Comparison of ENCODE assay signal across 8 cellular contexts in genomic region chrX:154409222-154409871, GRCh38. TPM values are rescaled to one million over a fixed set of nuclear protein-coding genes. Genes with fewer than 3 reads are reported as not detected.
DNase-seq lines count a peak whose midpoint lies in the region; ATAC-seq and TF ChIP-seq lines count a peak whose summit lies in the region.

TSS of gene DNASE1L1 (minus strand) at chrX:154409254. CDS start at chrX:154405568, 3,686 bp downstream.

- no peaks in the 10 kb centered on the region for H3K36me3 ChIP-seq in BE2C
- H3K36me3 ChIP-seq in Peyer's patch = no peaks in the 10 kb centered on the region

- H3K27ac ChIP-seq in Peyer's patch = peak within 1 kb of the TSS; percentile 60 to 85 (median 76)
- peak within 1 kb of the TSS; percentile 40 for H3K27ac ChIP-seq in layer of hippocampus (ENCODE audit: low read depth, low read length)

- H3K36me3 Mint-ChIP-seq in stimulated activated naive CD8-positive, alpha-beta T cell treated with anti-CD3 and anti-CD28 coated beads, Interleukin-15, Interleukin-2, amounts not matched to agents 100 ng/mL and 50 ng/mL, for 24 hours (ENCODE audit: low read depth) = no peaks in the 10 kb centered on the region

- TF ChIP-seq CTCF in BE2C (IDR thresholded peaks at IDR 0.05; ENCODE audit: low read depth, low read length) (no peak), Peyer's patch (IDR thresholded peaks at IDR 0.05) (no peak)

- H3K27me3 Mint-ChIP-seq in stimulated activated naive CD8-positive, alpha-beta T cell treated with anti-CD3 and anti-CD28 coated beads, Interleukin-15, Interleukin-2, amounts not matched to agents 100 ng/mL and 50 ng/mL, for 24 hours = no peaks in the 10 kb centered on the region

- peaks cover 23% of the 10 kb centered on the region for H3K4me1 Mint-ChIP-seq in stimulated activated naive CD8-positive, alpha-beta T cell treated with anti-CD3 and anti-CD28 coated beads, Interleukin-15, Interleukin-2, amounts not matched to agents 100 ng/mL and 50 ng/mL, for 24 hours (ENCODE audit: low read depth)

- peak within 1 kb of the TSS; percentile 74 for H3K27ac Mint-ChIP-seq in stimulated activated naive CD8-positive, alpha-beta T cell treated with anti-CD3 and anti-CD28 coated beads, Interleukin-15, Interleukin-2, amounts not matched to agents 100 ng/mL and 50 ng/mL, for 24 hours

- no peaks in the 10 kb centered on the region for H3K9me3 Mint-ChIP-seq in stimulated activated naive CD8-positive, alpha-beta T cell treated with anti-CD3 and anti-CD28 coated beads, Interleukin-15, Interleukin-2, amounts not matched to agents 100 ng/mL and 50 ng/mL, for 24 hours

- H3K27me3 ChIP-seq in BE2C (no peaks in the 10 kb centered on the region), Peyer's patch (no peaks in the 10 kb centered on the region), layer of hippocampus (ENCODE audit: control insufficient read depth, insufficient read depth, low read length) (no peaks in the 10 kb centered on the region)

- no peaks in the 10 kb centered on the region; the same call in 1 of the 2 replicates for H3K4me1 ChIP-seq in BE2C
- H3K4me1 ChIP-seq in Peyer's patch = no peaks in the 10 kb centered on the region

- peak; percentile 46 for ATAC-seq in GM21390 (IDR thresholded peaks at IDR 0.05; ENCODE audit: unreplicated experiment)
- ATAC-seq in GM21515 (IDR thresholded peaks at IDR 0.05; ENCODE audit: unreplicated experiment) = no peak

- peak within 1 kb of the TSS; percentile 22 for H3K4me3 ChIP-seq in BE2C (ENCODE audit: low read depth, low read length)
- peak within 1 kb of the TSS; percentile 14 to 51 (median 31) for H3K4me3 ChIP-seq in Peyer's patch

- H3K9me3 ChIP-seq in BE2C (no peaks in the 10 kb centered on the region), Peyer's patch (no peaks in the 10 kb centered on the region)

- peak within 1 kb of the TSS; percentile 70 for H3K4me3 Mint-ChIP-seq in stimulated activated naive CD8-positive, alpha-beta T cell treated with anti-CD3 and anti-CD28 coated beads, Interleukin-15, Interleukin-2, amounts not matched to agents 100 ng/mL and 50 ng/mL, for 24 hours

- TF ChIP-seq POLR2A in Peyer's patch (IDR thresholded peaks at IDR 0.05) = peak in 1 of 2 donors; percentile 45

- DNase-seq in BE2C (peak; percentile 94), Peyer's patch (peak; percentile 55 to 90 (median 88)), cerebellar cortex (ENCODE audit: low spot score) (peak; percentile 52), NCI-H1694 (lab: John Stamatoyannopoulos, UW) (no peak)

RNA-seq across cellular contexts. Expression of gene DNASE1L1, which starts in this region (rescaled TPM):
- polyA plus RNA-seq in BE2C (2012; ENCODE audit: insufficient read depth, insufficient read length, low read depth) = 20.5 TPM
- 10 to 100 TPM; 23.9 to 41.2 (median 32.2) TPM for total RNA-seq in Peyer's patch
